15 cellular contexts compared by ENCODE assay signal in the genomic region with DNA sequence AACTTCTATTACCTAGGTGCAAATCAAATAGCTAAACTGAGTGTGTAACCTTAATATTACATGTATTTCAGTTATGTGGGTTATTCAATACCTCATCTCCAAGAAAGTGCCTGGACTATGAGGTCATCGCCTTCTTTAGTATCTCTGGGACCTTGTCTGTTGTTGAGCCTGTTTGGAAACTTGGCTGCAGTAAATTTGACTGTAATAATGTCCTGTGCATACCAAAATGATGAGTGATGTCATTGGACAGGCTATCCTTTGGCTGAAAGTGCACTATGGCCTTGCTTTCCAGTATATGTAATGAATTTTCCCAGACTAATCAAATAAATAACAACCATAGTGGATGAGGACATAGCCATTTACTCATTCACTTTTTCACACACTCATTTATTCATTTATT.
DNase-seq lines count a peak whose midpoint lies in the region; ATAC-seq and TF ChIP-seq lines count a peak whose summit lies in the region.
"Had no signal": no experiment of that assay in that cellular context is flagged by ENCODE, and none has a peak within 500 bp of the region (broad histone marks: within the 10 kb centered on the region; RNA-seq: fewer than 3 reads in every experiment).

No MANE protein-coding gene starts in this region.

- DNase-seq in AG04449 (ENCODE audit: low read depth, low spot score): peak; percentile 67
- peak; percentile 45 for DNase-seq in HK-2 (ENCODE audit: unreplicated experiment)
- DNase-seq in brain microvascular endothelial cell: peak; percentile 89
- peak; percentile 97 for DNase-seq in iris pigment epithelial cell (ENCODE audit: low read depth)
- DNase-seq in CD14-positive monocyte (ENCODE audit: low spot score): no peak
- DNase-seq in NCI-H1417 (lab: John Stamatoyannopoulos, UW): no peak
- DNase-seq in A673 (ENCODE audit: low spot score): no peak
- DNase-seq: activated gamma-delta T cell, BE2C, mucosa of descending colon, upper lobe of right lung had no signal

- no peaks in the 10 kb centered on the region for H3K9me3 ChIP-seq in A673 (ENCODE audit: low read depth, low read length, poor library complexity, severe bottlenecking)
- H3K9me3 ChIP-seq: BE2C, mucosa of descending colon, SJSA1, upper lobe of right lung had no signal

- intact Hi-C loops in CD14-positive monocyte (cut with micrococcal nuclease) (no loop called here), A673 (cut with micrococcal nuclease; ENCODE audit: unreplicated experiment) (no loop called here)

- peaks cover 0 to 8% (median 2%) of the 10 kb centered on the region in 7 donors for H3K9me3 Mint-ChIP-seq in CD14-positive monocyte
- H3K9me3 Mint-ChIP-seq: GM23338 had no signal

- H3K27ac Mint-ChIP-seq in CD14-positive monocyte: no peak overlapping the region
- H3K27ac Mint-ChIP-seq: GM23338 had no signal

- POLR2A ChIA-PET in AG04449 (lab: Yijun Ruan, JAX): no interaction called here
- POLR2A ChIA-PET in A673 (lab: Charles Lee; ENCODE audit: low non-redundant PET): no interaction called here

- no peaks in the 10 kb centered on the region for H3K4me1 Mint-ChIP-seq in CD14-positive monocyte
- H3K4me1 Mint-ChIP-seq: central memory CD8-positive, alpha-beta T cell had no signal

- in situ Hi-C loops in brain microvascular endothelial cell (cut with HindIII; ENCODE audit: low pct_ligation_motif_present, low sequenced_read_pairs): no loop called here

- peaks cover 0 to 2% (median 0%) of the 10 kb centered on the region in 3 donors for H3K27me3 Mint-ChIP-seq in CD14-positive monocyte (ENCODE audit: low read depth in 3 of 3)
- H3K27me3 Mint-ChIP-seq: central memory CD8-positive, alpha-beta T cell had no signal

- no peaks in the 10 kb centered on the region for H3K4me1 ChIP-seq in A673 (ENCODE audit: insufficient read depth, low read length, poor library complexity, severe bottlenecking)
- H3K4me1 ChIP-seq: BE2C, SJSA1, upper lobe of right lung had no signal

- no peak overlapping the region for H3K4me3 Mint-ChIP-seq in CD14-positive monocyte
- H3K4me3 Mint-ChIP-seq: central memory CD8-positive, alpha-beta T cell; GM23338 had no signal

- ATAC-seq in HG02938 (IDR thresholded peaks at IDR 0.05; ENCODE audit: unreplicated experiment): no peak
- ATAC-seq: GM23338, mucosa of descending colon, upper lobe of right lung had no signal

- no peaks in the 10 kb centered on the region for H3K27me3 ChIP-seq in brain microvascular endothelial cell (replicated peaks)
- H3K27me3 ChIP-seq in A673 (replicated peaks; ENCODE audit: insufficient read depth, low read depth, low read length, poor library complexity): no peaks in the 10 kb centered on the region
- H3K27me3 ChIP-seq: BE2C, SJSA1, upper lobe of right lung had no signal

- CTCF ChIA-PET in AG04449 (lab: Yijun Ruan, JAX) (no interaction called here), A673 (lab: Charles Lee) (no interaction called here)

- TF ChIP-seq CTCF in AG04449 (IDR thresholded peaks at IDR 0.05; ENCODE audit: insufficient read depth, low read length, missing control alignments): no peak
- no peak for TF ChIP-seq CTCF in brain microvascular endothelial cell (IDR thresholded peaks at IDR 0.05; ENCODE audit: low read depth, low read length, missing control alignments)
- no peak for TF ChIP-seq CTCF in CD14-positive monocyte (IDR thresholded peaks at IDR 0.05)
- no peak for TF ChIP-seq CTCF in A673 (conservative IDR thresholded peaks at IDR 0.05; ENCODE audit: low read depth, low read length)

- H3K27ac ChIP-seq in brain microvascular endothelial cell (peak overlapping the region; percentile 52), A673 (ENCODE audit: low read depth, low read length, poor library complexity, severe bottlenecking) (no peak overlapping the region)
- H3K27ac ChIP-seq: SJSA1, upper lobe of right lung had no signal

- H3K36me3 ChIP-seq in brain microvascular endothelial cell (replicated peaks) (no peaks in the 10 kb centered on the region), A673 (ENCODE audit: insufficient read depth, low read length, poor library complexity, severe bottlenecking) (no peaks in the 10 kb centered on the region)
- H3K36me3 ChIP-seq: BE2C, SJSA1, upper lobe of right lung had no signal

- H3K4me3 ChIP-seq in AG04449 (ENCODE audit: low read depth, low read length) (no peak overlapping the region), brain microvascular endothelial cell (ENCODE audit: low read depth, low read length) (no peak overlapping the region), A673 (ENCODE audit: low read depth, low read length, poor library complexity, severe bottlenecking) (no peak overlapping the region)
- H3K4me3 ChIP-seq: GM23338, mucosa of descending colon, SJSA1, upper lobe of right lung had no signal

- no peaks in the 10 kb centered on the region for H3K36me3 Mint-ChIP-seq in CD14-positive monocyte

- no TSS peak for BruUV-seq in A673 (replicated peaks; lab: Mats Ljungman, UMichigan)

Comparison
In these comparisons a context has a peak if more than half of its experiments do, and no peak if none do; other contexts are left out.
1. DNase-seq: peak in AG04449 (single experiment), HK-2 (single experiment), brain microvascular endothelial cell (single experiment) and iris pigment epithelial cell (single experiment); none in CD14-positive monocyte (single experiment), NCI-H1417 (0 of 3) and A673 (single experiment).